Comparison of ENCODE assay signal across 16 cellular contexts in genomic region chr6:113570176-113570575, GRCh38.
DNase-seq lines count a peak whose midpoint lies in the region; ATAC-seq and TF ChIP-seq lines count a peak whose summit lies in the region.
"Had no signal": no experiment of that assay in that cellular context is flagged by ENCODE, and none has a peak within 500 bp of the region (broad histone marks: within the 10 kb centered on the region; RNA-seq: fewer than 3 reads in every experiment).

No MANE protein-coding gene starts in this region.

- no peak overlapping the region for H3K9ac ChIP-seq in GM23248
- H3K9ac ChIP-seq: BLaER1 treated with 17β-estradiol and CSF1 and Interleukin-3, amounts not matched to agents 10 nM and 100 nM had no signal

- H3K27me3 ChIP-seq in GM23248 (replicated peaks; ENCODE audit: insufficient read depth), result no peaks in the 10 kb centered on the region
- H3K27me3 ChIP-seq: BLaER1 treated with 17β-estradiol and CSF1 and Interleukin-3, amounts not matched to agents 10 nM and 100 nM had no signal

- H3K27ac ChIP-seq in GM23248 (no peak overlapping the region), substantia nigra (ENCODE audit: low read depth, low read length, poor library complexity, severe bottlenecking) (no peak overlapping the region)
- H3K27ac ChIP-seq: 22Rv1; BLaER1 treated with 17β-estradiol and CSF1 and Interleukin-3, amounts not matched to agents 10 nM and 100 nM had no signal

- no peaks in the 10 kb centered on the region for H3K9me2 ChIP-seq in GM23248 (ENCODE audit: insufficient read depth)

- no peak overlapping the region for H3K4me2 ChIP-seq in GM23248 (ENCODE audit: unreplicated experiment)
- H3K4me2 ChIP-seq: BLaER1 treated with 17β-estradiol and CSF1 and Interleukin-3, amounts not matched to agents 10 nM and 100 nM had no signal

- no peak overlapping the region for H2AFZ ChIP-seq in GM23248

- H4K20me1 ChIP-seq in GM23248 (ENCODE audit: insufficient read depth), result no peaks in the 10 kb centered on the region
- H4K20me1 ChIP-seq: BLaER1 treated with 17β-estradiol and CSF1 and Interleukin-3, amounts not matched to agents 10 nM and 100 nM had no signal

- no peaks in the 10 kb centered on the region for H3K9me3 ChIP-seq in GM23248 (ENCODE audit: low read depth)
- H3K9me3 ChIP-seq: BLaER1 treated with 17β-estradiol and CSF1 and Interleukin-3, amounts not matched to agents 10 nM and 100 nM had no signal

- no peak for TF ChIP-seq CTCF in fibroblast of villous mesenchyme (IDR thresholded peaks at IDR 0.05; ENCODE audit: insufficient read depth, low read depth, low read length)

- no peak for ATAC-seq in HG03521 (IDR thresholded peaks at IDR 0.05; ENCODE audit: unreplicated experiment)
- ATAC-seq: Panc1 had no signal

- in situ Hi-C loops in GM23248 (cut with MboI), result no loop called here

- peak; percentile 12 for DNase-seq in AG08395 (ENCODE audit: low spot score)
- peak; percentile 46 for DNase-seq in GM23248
- DNase-seq in amniotic epithelial cell (ENCODE audit: low read depth), result peak; percentile 56
- DNase-seq in fibroblast of villous mesenchyme (ENCODE audit: low read depth), result peak; percentile 40
- no peak for DNase-seq in stimulated activated CD4-positive, alpha-beta T cell treated with anti-CD3 and anti-CD28 coated beads, Interleukin-2, amount 100 ng/mL, for 24 hours
- no peak for DNase-seq in substantia nigra (lab: John Stamatoyannopoulos, UW)
- DNase-seq in NCI-H1694 treated with DMSO at 0.1 percent for 48 hours (lab: John Stamatoyannopoulos, UW), result no peak
- DNase-seq: H9, NCI-H1105 treated with DMSO at 0.1 percent for 48 hours, NCI-H187 treated with DMSO at 0.1 percent for 48 hours, NCI-H510A, NCI-H82 had no signal

- no peaks in the 10 kb centered on the region for H3K36me3 ChIP-seq in GM23248 (ENCODE audit: low read depth)
- H3K36me3 ChIP-seq: BLaER1 treated with 17β-estradiol and CSF1 and Interleukin-3, amounts not matched to agents 10 nM and 100 nM had no signal

- peaks cover 11% of the 10 kb centered on the region for H3F3A ChIP-seq in GM23248 (ENCODE audit: insufficient read depth)

- H3K4me3 ChIP-seq in GM23248 (no peak overlapping the region), fibroblast of villous mesenchyme (ENCODE audit: low read depth, low read length) (no peak overlapping the region)
- H3K4me3 ChIP-seq: BLaER1 treated with 17β-estradiol and CSF1 and Interleukin-3, amounts not matched to agents 10 nM and 100 nM had no signal

- no peaks in the 10 kb centered on the region for H3K79me2 ChIP-seq in GM23248 (ENCODE audit: insufficient read depth)

- peaks cover 21% of the 10 kb centered on the region for H3K4me1 ChIP-seq in GM23248 (ENCODE audit: insufficient read depth)

Comparison
In these comparisons a context has a peak if more than half of its experiments do, and no peak if none do; other contexts are left out.
1. DNase-seq: peak in AG08395 (single experiment), GM23248 (single experiment), amniotic epithelial cell (single experiment) and fibroblast of villous mesenchyme (single experiment); none in stimulated activated CD4-positive, alpha-beta T cell treated with anti-CD3 and anti-CD28 coated beads, Interleukin-2, amount 100 ng/mL, for 24 hours (0 of 2), substantia nigra (0 of 49) and NCI-H1694 treated with DMSO at 0.1 percent for 48 hours (single experiment).